ENCODE assay signal across 1 cellular context in the genomic region with DNA sequence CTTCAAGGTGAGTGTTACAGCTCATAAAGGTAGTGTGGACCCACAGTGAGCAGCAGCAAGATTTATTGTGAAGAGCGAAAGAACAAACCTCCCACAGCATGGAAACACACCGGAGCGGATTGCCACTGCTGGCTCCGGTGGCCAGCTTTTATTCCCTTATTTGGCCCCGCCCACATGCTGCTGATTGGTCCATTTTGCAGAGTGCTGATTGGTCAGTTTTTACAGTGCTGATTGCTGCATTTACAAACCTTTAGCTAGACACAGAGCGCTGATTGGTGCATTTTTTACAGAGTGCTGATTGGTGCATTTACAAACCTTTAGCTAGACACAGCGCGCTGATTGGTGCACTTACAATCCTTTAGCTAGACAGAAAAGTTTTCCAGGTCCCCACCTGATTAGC.
TF ChIP-seq lines count a peak whose summit lies in the region.

No MANE protein-coding gene starts in this region.

TF ChIP-seq in GM12878, 131 proteins besides CTCF, POLR2A, EP300 and RAD21:
- TF ChIP-seq SP1 (IDR thresholded peaks at IDR 0.05; ENCODE audit: low read depth, low read length) (peak; percentile 14), FOS (IDR thresholded peaks at IDR 0.05; ENCODE audit: borderline replicate concordance, extremely low read depth, insufficient read length) (peak; percentile 2)
